ENCODE assay signal across 20 cellular contexts in genomic region chr10:47307381-47307780, GRCh38. TPM values are rescaled to one million over a fixed set of nuclear protein-coding genes. Genes with fewer than 3 reads are reported as not detected.
DNase-seq lines count a peak whose midpoint lies in the region; ATAC-seq and TF ChIP-seq lines count a peak whose summit lies in the region.
"Had no signal": no experiment of that assay in that cellular context is flagged by ENCODE, and none has a peak within 500 bp of the region (broad histone marks: within the 10 kb centered on the region; RNA-seq: fewer than 3 reads in every experiment).

No MANE protein-coding gene starts in this region.

- intact Hi-C loops in body of pancreas (cut with DNase I) = no loop called here
- intact Hi-C loops in Right ventricle myocardium inferior (cut with DNase I) = loop anchor here (10.0 kb wide), 1 partner anchor 143 kb away; no protein-coding TSS in a partner anchor

- no peaks in the 10 kb centered on the region for H3K27me3 Mint-ChIP-seq in stimulated activated naive CD8-positive, alpha-beta T cell treated with anti-CD3 and anti-CD28 coated beads, Interleukin-15, amount 100 ng/mL, for 72 hours
- H3K27me3 Mint-ChIP-seq: CD4-positive, CD25-positive, alpha-beta regulatory T cell had no signal

- no peak overlapping the region for H3K4me3 ChIP-seq in body of pancreas
- H3K4me3 ChIP-seq in osteoblast (ENCODE audit: insufficient read depth, low read length) = no peak overlapping the region
- H3K4me3 ChIP-seq in upper lobe of left lung = no peak overlapping the region
- H3K4me3 ChIP-seq: BLaER1 had no signal

- H3K9me3 Mint-ChIP-seq in stimulated activated naive CD8-positive, alpha-beta T cell treated with anti-CD3 and anti-CD28 coated beads, Interleukin-15, amount 100 ng/mL, for 72 hours = no peaks in the 10 kb centered on the region
- H3K9me3 Mint-ChIP-seq: CD14-positive monocyte; CD4-positive, alpha-beta memory T cell; CD4-positive, CD25-positive, alpha-beta regulatory T cell had no signal

- TF ChIP-seq CTCF in body of pancreas (IDR thresholded peaks at IDR 0.05) (no peak), osteoblast (IDR thresholded peaks at IDR 0.05; ENCODE audit: extremely low read depth, low read depth, low read length) (no peak), upper lobe of left lung (IDR thresholded peaks at IDR 0.05) (no peak)

- no peak overlapping the region for H3K4me2 ChIP-seq in osteoblast (ENCODE audit: insufficient read depth, low read length)

- no peaks in the 10 kb centered on the region for H4K20me1 ChIP-seq in osteoblast (ENCODE audit: insufficient read depth, low read length)
- H4K20me1 ChIP-seq: BLaER1 had no signal

- TF ChIP-seq POLR2A in body of pancreas (IDR thresholded peaks at IDR 0.05) (no peak), upper lobe of left lung (IDR thresholded peaks at IDR 0.05) (no peak)

- H3K4me3 Mint-ChIP-seq in stimulated activated naive CD8-positive, alpha-beta T cell treated with anti-CD3 and anti-CD28 coated beads, Interleukin-15, amount 100 ng/mL, for 72 hours = no peak overlapping the region
- H3K4me3 Mint-ChIP-seq: CD14-positive monocyte; CD4-positive, alpha-beta memory T cell; CD4-positive, CD25-positive, alpha-beta regulatory T cell had no signal

- ATAC-seq in body of pancreas (no peak), HG03025 (IDR thresholded peaks at IDR 0.05; ENCODE audit: low FRiP score, unreplicated experiment) (no peak), Right ventricle myocardium inferior (no peak), upper lobe of left lung (ENCODE audit: low FRiP score in 2 of 2) (no peak)
- no peak for ATAC-seq in stimulated activated naive CD8-positive, alpha-beta T cell treated with anti-CD3 and anti-CD28 coated beads, Interleukin-15, amount 100 ng/mL, for 72 hours

- no peak overlapping the region for H2AFZ ChIP-seq in osteoblast (ENCODE audit: low read length)

- peaks cover 36% of the 10 kb centered on the region for H3K4me1 Mint-ChIP-seq in stimulated activated naive CD8-positive, alpha-beta T cell treated with anti-CD3 and anti-CD28 coated beads, Interleukin-15, amount 100 ng/mL, for 72 hours

- H3K27me3 ChIP-seq in body of pancreas = no peaks in the 10 kb centered on the region
- H3K27me3 ChIP-seq in osteoblast (ENCODE audit: insufficient read depth, low read length) = peaks cover 32% of the 10 kb centered on the region
- no peaks in the 10 kb centered on the region for H3K27me3 ChIP-seq in upper lobe of left lung
- H3K27me3 ChIP-seq: BE2C, BLaER1 had no signal

- no peaks in the 10 kb centered on the region for H3K36me3 ChIP-seq in KOPT-K1 (ENCODE audit: insufficient read depth, low read length)
- H3K36me3 ChIP-seq in body of pancreas (replicated peaks in 1 of 2; ENCODE audit: insufficient read depth in 1 of 2, low read depth in 2 of 2) = no peaks in the 10 kb centered on the region
- no peaks in the 10 kb centered on the region for H3K36me3 ChIP-seq in osteoblast (ENCODE audit: insufficient read depth, low read length)
- no peaks in the 10 kb centered on the region for H3K36me3 ChIP-seq in upper lobe of left lung
- H3K36me3 ChIP-seq: BE2C, BLaER1 had no signal

- H3K9me3 ChIP-seq in KOPT-K1 (ENCODE audit: insufficient read depth, low read length, poor library complexity, severe bottlenecking) (no peaks in the 10 kb centered on the region), body of pancreas (no peaks in the 10 kb centered on the region), osteoblast (ENCODE audit: low read depth, low read length) (no peaks in the 10 kb centered on the region), upper lobe of left lung (no peaks in the 10 kb centered on the region)
- H3K9me3 ChIP-seq: BE2C, BLaER1, Caco-2 had no signal

- H3K27ac ChIP-seq in KOPT-K1 (ENCODE audit: low read depth, low read length, poor library complexity, severe bottlenecking) (peak overlapping the region; percentile 50), body of pancreas (peak overlapping the region; percentile 32 to 79 (median 64)), osteoblast (ENCODE audit: low read depth, low read length) (no peak overlapping the region), upper lobe of left lung (no peak overlapping the region)
- H3K27ac ChIP-seq: BLaER1 had no signal

- no peaks in the 10 kb centered on the region for H3K79me2 ChIP-seq in osteoblast (ENCODE audit: insufficient read depth, low read length)

- no peak overlapping the region for H3K27ac Mint-ChIP-seq in stimulated activated naive CD8-positive, alpha-beta T cell treated with anti-CD3 and anti-CD28 coated beads, Interleukin-15, amount 100 ng/mL, for 72 hours
- H3K27ac Mint-ChIP-seq: CD14-positive monocyte; CD4-positive, CD25-positive, alpha-beta regulatory T cell had no signal

- 87 to 89% methylated on average over 3 of the region's 3 CpGs for WGBS in body of pancreas, 2 donors
- WGBS in upper lobe of left lung, 2 donors = 84 to 90% methylated on average over 3 of the region's 3 CpGs

- TF ChIP-seq EP300 in upper lobe of left lung (IDR thresholded peaks at IDR 0.05) = no peak

- H3K4me1 ChIP-seq in body of pancreas (peaks cover 95% of the 10 kb centered on the region), osteoblast (ENCODE audit: insufficient read depth, low read length) (no peaks in the 10 kb centered on the region), upper lobe of left lung (no peaks in the 10 kb centered on the region)
- H3K4me1 ChIP-seq: BE2C, Caco-2 had no signal

- DNase-seq in body of pancreas (no peak), osteoblast (ENCODE audit: insufficient read length, low spot score, missing footprints) (peak; percentile 4), Right ventricle myocardium inferior (ENCODE audit: missing footprints) (no peak), upper lobe of left lung (no peak)
- DNase-seq in stimulated activated naive CD8-positive, alpha-beta T cell treated with anti-CD3 and anti-CD28 coated beads, Interleukin-15, amount 100 ng/mL, for 72 hours = no peak
- DNase-seq: 8988T; ACHN; BE2C; C1 segment of cervical spinal cord; Caco-2; Calu3; CD4-positive, alpha-beta memory T cell; CD4-positive, CD25-positive, alpha-beta regulatory T cell; DMS79 treated with DMSO at 0.1 percent for 48 hours; GF-D8 had no signal

RNA-seq across cellular contexts. Expression of gene GDF10, which starts 7.4 kb away (rescaled TPM):
- total RNA-seq in body of pancreas = 1 to 10 TPM; 6.6 to 8.0 TPM
- total RNA-seq in osteoblast = under 0.01 TPM in 2 replicates
- 0.27 TPM for total RNA-seq in Right ventricle myocardium inferior
- 10 to 100 TPM in 2 of 6 donors, 1 to 10 TPM in 4; 1.8 to 23.4 (median 7.8) TPM for total RNA-seq in upper lobe of left lung
- total RNA-seq: Caco-2; Calu3; CD4-positive, CD25-positive, alpha-beta regulatory T cell had no signal

RNA-seq across cellular contexts. Expression of gene GDF2, which starts 14.9 kb away (rescaled TPM):
- total RNA-seq in body of pancreas (not detected), osteoblast (not detected in 2 replicates), Right ventricle myocardium inferior (not detected), upper lobe of left lung (not detected)
- total RNA-seq: A673; Caco-2; Calu3; CD4-positive, alpha-beta memory T cell; CD4-positive, CD25-positive, alpha-beta regulatory T cell had no signal

RNA-seq across cellular contexts. Expression of gene RBP3, which starts 40.8 kb away (rescaled TPM):
- total RNA-seq in body of pancreas (not detected), osteoblast (not detected in 2 replicates), Right ventricle myocardium inferior (not detected), upper lobe of left lung (not detected)
- total RNA-seq: A673; Caco-2; Calu3; CD4-positive, alpha-beta memory T cell; CD4-positive, CD25-positive, alpha-beta regulatory T cell had no signal

Comparison
In these comparisons a context has a peak if more than half of its experiments do, and no peak if none do; other contexts are left out.
1. H3K27ac ChIP-seq: peak in KOPT-K1 (single experiment) and body of pancreas (4 of 4); none in osteoblast (single experiment) and upper lobe of left lung (0 of 4).